Comparison of ENCODE assay signal across 13 cellular contexts in genomic region chr6:152750694-152751093, GRCh38. TPM values are rescaled to one million over a fixed set of nuclear protein-coding genes. Genes with fewer than 3 reads are reported as not detected.
A peak's percentile ranks its signal among the peaks of the same experiment; 100 is the strongest.
DNase-seq lines count a peak whose midpoint lies in the region; ATAC-seq and TF ChIP-seq lines count a peak whose summit lies in the region.
"Had no signal": no experiment of that assay in that cellular context is flagged by ENCODE, and none has a peak within 500 bp of the region (broad histone marks: within the 10 kb centered on the region; RNA-seq: fewer than 3 reads in every experiment).

Gene VIP, plus strand, starts transcription at chr6:152750797. Its CDS starts 1,381 bp downstream, at chr6:152752178.

- H2AFZ ChIP-seq in fibroblast of lung (ENCODE audit: low read length) = no peak within 1 kb of the TSS

- H3K36me3 ChIP-seq in fibroblast of lung (ENCODE audit: control insufficient read depth, insufficient read depth, low read length) = no peaks in the 10 kb centered on the region
- H3K36me3 ChIP-seq: suprapubic skin had no signal

- H3K27ac Mint-ChIP-seq in stimulated activated memory B cell treated with anti-CD40 and anti-IgM and Interleukin-4, amounts not matched to agents 10 μg/mL and 1 μg/mL and 100 μg/mL, for 72 hours = no peak within 1 kb of the TSS
- no peak within 1 kb of the TSS for H3K27ac Mint-ChIP-seq in activated CD8-positive, alpha-beta T cell treated with anti-CD3 and anti-CD28 coated beads, Interleukin-2, amount 10 ng/mL, durations not matched to agents 7 days and 5 days
- H3K27ac Mint-ChIP-seq: activated naive CD8-positive, alpha-beta T cell treated with anti-CD3 and anti-CD28 coated beads, Interleukin-2, amount 10 ng/mL, durations not matched to agents 7 days and 5 days had no signal

- no peak within 1 kb of the TSS for H3K27ac ChIP-seq in RWPE1
- H3K27ac ChIP-seq in fibroblast of lung (ENCODE audit: insufficient read depth, low read length) = no peak within 1 kb of the TSS
- H3K27ac ChIP-seq: skin epidermis, suprapubic skin had no signal

- no peaks in the 10 kb centered on the region for H3K9me3 Mint-ChIP-seq in stimulated activated memory B cell treated with anti-CD40 and anti-IgM and Interleukin-4, amounts not matched to agents 10 μg/mL and 1 μg/mL and 100 μg/mL, for 72 hours
- no peaks in the 10 kb centered on the region for H3K9me3 Mint-ChIP-seq in activated CD8-positive, alpha-beta T cell treated with anti-CD3 and anti-CD28 coated beads, Interleukin-2, amount 10 ng/mL, durations not matched to agents 7 days and 5 days (ENCODE audit: insufficient read depth)
- H3K9me3 Mint-ChIP-seq: activated naive CD8-positive, alpha-beta T cell treated with anti-CD3 and anti-CD28 coated beads, Interleukin-2, amount 10 ng/mL, durations not matched to agents 7 days and 5 days had no signal

- H3K79me2 ChIP-seq in fibroblast of lung (ENCODE audit: control insufficient read depth, insufficient read depth, low read length) = no peaks in the 10 kb centered on the region

- no peaks in the 10 kb centered on the region for H3K9me3 ChIP-seq in fibroblast of lung (ENCODE audit: control insufficient read depth, insufficient read depth, low read depth, low read length)
- H3K9me3 ChIP-seq: suprapubic skin had no signal

- no peaks in the 10 kb centered on the region for H3K27me3 ChIP-seq in fibroblast of lung (ENCODE audit: control insufficient read depth, insufficient read depth, low read length)
- H3K27me3 ChIP-seq: suprapubic skin had no signal

- no peaks in the 10 kb centered on the region for H3K4me1 ChIP-seq in fibroblast of lung (ENCODE audit: control insufficient read depth, extremely low read depth, insufficient read depth, low read length)
- H3K4me1 ChIP-seq: suprapubic skin had no signal

- no peak within 1 kb of the TSS for H3K9ac ChIP-seq in fibroblast of lung (ENCODE audit: insufficient read depth, low read length)

- TF ChIP-seq CTCF in RWPE1 (conservative IDR thresholded peaks at IDR 0.05; ENCODE audit: low read depth) = no peak
- TF ChIP-seq CTCF in fibroblast of lung (conservative IDR thresholded peaks at IDR 0.05 in 1 of 2, IDR thresholded peaks at IDR 0.05 in 1 of 2; ENCODE audit: low read depth in 1 of 2, low read length in 2 of 2) = no peak

- CTCF ChIA-PET in RWPE1 (lab: Yijun Ruan, JAX) = interaction anchor here (1.0 to 1.3 kb wide), 2 partner anchors 114 to 197 kb away, joined by 4 to 5 read pairs; no protein-coding TSS in a partner anchor
- CTCF ChIA-PET in activated CD8-positive, alpha-beta T cell treated with anti-CD3 and anti-CD28 coated beads, Interleukin-2, amount 10 ng/mL, durations not matched to agents 7 days and 5 days (lab: Charles Lee) = no interaction called here

- DNase-seq in DMS53 (lab: John Stamatoyannopoulos, UW) (peak; percentile 4), DMS53 treated with DMSO at 0.1 percent for 48 hours (lab: John Stamatoyannopoulos, UW; ENCODE audit: unreplicated experiment) (no peak), RWPE1 (ENCODE audit: low spot score) (peak; percentile 30), fibroblast of lung (ENCODE audit: low read depth in 2 of 2) (peak; percentile 6 to 24), NCI-H524 treated with DMSO at 0.1 percent for 48 hours (lab: John Stamatoyannopoulos, UW) (no peak)
- no peak for DNase-seq in activated CD8-positive, alpha-beta T cell treated with anti-CD3 and anti-CD28 coated beads, Interleukin-2, amount 10 ng/mL, durations not matched to agents 7 days and 5 days
- DNase-seq: 8988T; activated naive CD8-positive, alpha-beta T cell treated with anti-CD3 and anti-CD28 coated beads, Interleukin-2, amount 10 ng/mL, durations not matched to agents 7 days and 5 days; NCI-H187 treated with DMSO at 0.1 percent for 48 hours had no signal

- no peaks in the 10 kb centered on the region for H3K4me1 Mint-ChIP-seq in stimulated activated memory B cell treated with anti-CD40 and anti-IgM and Interleukin-4, amounts not matched to agents 10 μg/mL and 1 μg/mL and 100 μg/mL, for 72 hours
- H3K4me1 Mint-ChIP-seq in activated CD8-positive, alpha-beta T cell treated with anti-CD3 and anti-CD28 coated beads, Interleukin-2, amount 10 ng/mL, durations not matched to agents 7 days and 5 days (ENCODE audit: low read depth) = no peaks in the 10 kb centered on the region
- H3K4me1 Mint-ChIP-seq: activated naive CD8-positive, alpha-beta T cell treated with anti-CD3 and anti-CD28 coated beads, Interleukin-2, amount 10 ng/mL, durations not matched to agents 7 days and 5 days had no signal

- H4K20me1 ChIP-seq in fibroblast of lung (ENCODE audit: control insufficient read depth, extremely low read depth, insufficient read depth, low read length) = no peaks in the 10 kb centered on the region

- no peaks in the 10 kb centered on the region for H3K36me3 Mint-ChIP-seq in stimulated activated memory B cell treated with anti-CD40 and anti-IgM and Interleukin-4, amounts not matched to agents 10 μg/mL and 1 μg/mL and 100 μg/mL, for 72 hours
- no peaks in the 10 kb centered on the region for H3K36me3 Mint-ChIP-seq in activated CD8-positive, alpha-beta T cell treated with anti-CD3 and anti-CD28 coated beads, Interleukin-2, amount 10 ng/mL, durations not matched to agents 7 days and 5 days (ENCODE audit: low read depth)
- H3K36me3 Mint-ChIP-seq: activated naive CD8-positive, alpha-beta T cell treated with anti-CD3 and anti-CD28 coated beads, Interleukin-2, amount 10 ng/mL, durations not matched to agents 7 days and 5 days had no signal

- POLR2A ChIA-PET in RWPE1 (lab: Yijun Ruan, JAX; ENCODE audit: low non-redundant PET) = no interaction called here
- POLR2A ChIA-PET in activated CD8-positive, alpha-beta T cell treated with anti-CD3 and anti-CD28 coated beads, Interleukin-2, amount 10 ng/mL, durations not matched to agents 7 days and 5 days (lab: Charles Lee) = interaction anchor here (0.6 kb wide), 1 partner anchor 1873 kb away, joined by 3 read pairs; no protein-coding TSS in a partner anchor

- no peaks in the 10 kb centered on the region for H3K27me3 Mint-ChIP-seq in stimulated activated memory B cell treated with anti-CD40 and anti-IgM and Interleukin-4, amounts not matched to agents 10 μg/mL and 1 μg/mL and 100 μg/mL, for 72 hours
- H3K27me3 Mint-ChIP-seq in activated CD8-positive, alpha-beta T cell treated with anti-CD3 and anti-CD28 coated beads, Interleukin-2, amount 10 ng/mL, durations not matched to agents 7 days and 5 days (ENCODE audit: low read depth) = no peaks in the 10 kb centered on the region
- H3K27me3 Mint-ChIP-seq: activated naive CD8-positive, alpha-beta T cell treated with anti-CD3 and anti-CD28 coated beads, Interleukin-2, amount 10 ng/mL, durations not matched to agents 7 days and 5 days had no signal

- ATAC-seq in stimulated activated memory B cell treated with anti-CD40 and anti-IgM and Interleukin-4, amounts not matched to agents 10 μg/mL and 1 μg/mL and 100 μg/mL, for 72 hours = peak; percentile 55
- ATAC-seq in GM21381 (IDR thresholded peaks at IDR 0.05; ENCODE audit: unreplicated experiment) = no peak
- ATAC-seq in activated CD8-positive, alpha-beta T cell treated with anti-CD3 and anti-CD28 coated beads, Interleukin-2, amount 10 ng/mL, durations not matched to agents 7 days and 5 days = no peak

- H3K4me3 Mint-ChIP-seq in stimulated activated memory B cell treated with anti-CD40 and anti-IgM and Interleukin-4, amounts not matched to agents 10 μg/mL and 1 μg/mL and 100 μg/mL, for 72 hours = no peak within 1 kb of the TSS
- no peak within 1 kb of the TSS for H3K4me3 Mint-ChIP-seq in activated CD8-positive, alpha-beta T cell treated with anti-CD3 and anti-CD28 coated beads, Interleukin-2, amount 10 ng/mL, durations not matched to agents 7 days and 5 days
- H3K4me3 Mint-ChIP-seq: activated naive CD8-positive, alpha-beta T cell treated with anti-CD3 and anti-CD28 coated beads, Interleukin-2, amount 10 ng/mL, durations not matched to agents 7 days and 5 days had no signal

- no peak within 1 kb of the TSS for H3K4me3 ChIP-seq in fibroblast of lung (replicated peaks in 1 of 4; ENCODE audit: control extremely low read depth in 1 of 4, insufficient read depth in 1 of 4, low read depth in 3 of 4, low read length in 4 of 4)
- H3K4me3 ChIP-seq: skin epidermis, suprapubic skin had no signal

- no peak within 1 kb of the TSS for H3K4me2 ChIP-seq in fibroblast of lung (ENCODE audit: extremely low read depth, insufficient read depth, low read length)

RNA-seq across cellular contexts. Expression of gene VIP, which starts in this region (rescaled TPM):
- not detected in 2 replicates for total RNA-seq in fibroblast of lung
- not detected in 2 replicates for polyA plus RNA-seq in fibroblast of lung
- polyA plus RNA-seq in fibroblast of lung (2012) = not detected in 2 replicates
- not detected in 2 replicates for polyA minus RNA-seq in fibroblast of lung (ENCODE audit: low replicate concordance)
- not detected for total RNA-seq in activated CD8-positive, alpha-beta T cell treated with anti-CD3 and anti-CD28 coated beads, Interleukin-2, amount 10 ng/mL, durations not matched to agents 7 days and 5 days
- total RNA-seq: activated naive CD8-positive, alpha-beta T cell treated with anti-CD3 and anti-CD28 coated beads, Interleukin-2, amount 10 ng/mL, durations not matched to agents 7 days and 5 days had no signal

Comparison
In these comparisons a context has a peak if more than half of its experiments do, and no peak if none do; other contexts are left out.
1. DNase-seq: peak in DMS53 (single experiment) and RWPE1 (single experiment); none in DMS53 treated with DMSO at 0.1 percent for 48 hours (single experiment), NCI-H524 treated with DMSO at 0.1 percent for 48 hours (single experiment) and activated CD8-positive, alpha-beta T cell treated with anti-CD3 and anti-CD28 coated beads, Interleukin-2, amount 10 ng/mL, durations not matched to agents 7 days and 5 days (single experiment).
2. Peak in DNase-seq in fibroblast of lung; RNA of the gene not detected or under 1 TPM.